8 cellular contexts compared by ENCODE assay signal in the genomic region with DNA sequence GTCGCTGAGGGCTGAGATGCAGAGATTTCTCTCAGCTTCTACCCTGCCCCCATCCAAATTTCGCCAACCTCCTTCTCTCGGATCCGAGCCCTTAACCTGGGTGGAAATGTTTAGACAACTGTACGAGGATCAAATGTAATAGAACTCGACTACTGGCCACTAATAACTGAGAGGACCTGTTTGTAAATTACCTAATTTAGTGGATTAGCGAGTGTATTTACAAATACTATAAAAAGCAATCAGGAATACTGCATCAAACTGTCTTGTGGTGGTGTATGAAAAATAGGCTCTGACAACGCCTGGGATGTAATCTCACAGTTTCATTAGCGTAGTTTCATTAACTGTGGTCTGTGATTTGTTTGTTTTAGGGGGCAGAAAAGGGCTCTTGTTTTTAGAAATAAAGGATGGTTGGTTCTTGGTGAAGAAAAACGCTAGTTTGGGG. TPM values are rescaled to one million over a fixed set of nuclear protein-coding genes. Genes with fewer than 3 reads are reported as not detected.
DNase-seq lines count a peak whose midpoint lies in the region; ATAC-seq and TF ChIP-seq lines count a peak whose summit lies in the region.

No MANE protein-coding gene starts in this region.

- ATAC-seq in GM19395 (IDR thresholded peaks at IDR 0.05; ENCODE audit: unreplicated experiment) (peak; percentile 4), HG03280 (IDR thresholded peaks at IDR 0.05; ENCODE audit: unreplicated experiment) (no peak), HG03571 (IDR thresholded peaks at IDR 0.05; ENCODE audit: unreplicated experiment) (no peak)

- H3K4me1 ChIP-seq in sigmoid colon: peaks cover 0 to 31% (median 18%) of the 10 kb centered on the region in 4 donors

- TF ChIP-seq CTCF in fibroblast of villous mesenchyme (IDR thresholded peaks at IDR 0.05; ENCODE audit: insufficient read depth, low read depth, low read length) (no peak), sigmoid colon (IDR thresholded peaks at IDR 0.05) (no peak)

- H3K27ac ChIP-seq in sigmoid colon: peak overlapping the region; percentile 78 to 84 (median 82)

- in situ Hi-C loops in SK-MEL-5 (cut with HindIII; ENCODE audit: low pct_unique_long_range_greater_than_20kb, low sequenced_read_pairs): no loop called here

- peak in 1 of 2 donors; percentile 16 for TF ChIP-seq POLR2A in sigmoid colon (IDR thresholded peaks at IDR 0.05)

- H3K4me3 ChIP-seq in fibroblast of villous mesenchyme (ENCODE audit: low read depth, low read length) (peak overlapping the region; percentile 86), sigmoid colon (peak overlapping the region; percentile 72 to 92 (median 84))

- no peaks in the 10 kb centered on the region for H3K36me3 ChIP-seq in sigmoid colon

- H3K9me3 ChIP-seq in sigmoid colon: no peaks in the 10 kb centered on the region

- TF ChIP-seq EP300 in sigmoid colon (IDR thresholded peaks at IDR 0.05): no peak

- H3K27me3 ChIP-seq in sigmoid colon: no peaks in the 10 kb centered on the region

- DNase-seq in SK-MEL-5 (ENCODE audit: low read depth, low spot score) (peak; percentile 17), fibroblast of villous mesenchyme (ENCODE audit: low read depth) (no peak), sigmoid colon (no peak), NOMO-1 treated with DMSO at 0.1 percent for 48 hours (lab: John Stamatoyannopoulos, UW; ENCODE audit: unreplicated experiment) (no peak), foreskin melanocyte (no peak)

- WGBS in sigmoid colon, 2 donors: 2 to 10% methylated on average over 10 of the region's 10 CpGs

- intact Hi-C loops in sigmoid colon (cut with DNase I): loop anchor here (2.0 to 10.0 kb wide), 6 partner anchors 89 to 381 kb away; no protein-coding TSS in a partner anchor

RNA-seq across cellular contexts. Expression of a gene that starts 1.3 kb away (rescaled TPM):
- 140 and 141 TPM in 2 replicates for total RNA-seq in SK-MEL-5 (2014; rRNA removed; shearing (Covaris generic))
- 76.3 and 114 TPM in 2 replicates for polyA plus RNA-seq in SK-MEL-5 (2015; cell fraction: cytosol; rRNA removed)
- polyA plus RNA-seq in SK-MEL-5 (2015; cell fraction: nucleus; rRNA removed): 29.4 and 38.9 TPM in 2 replicates
- total RNA-seq in fibroblast of villous mesenchyme (22.5 and 37.1 TPM in 2 replicates), sigmoid colon (10 to 100 TPM; 19.7 to 35.4 (median 26.0) TPM)
- polyA plus RNA-seq in sigmoid colon: 10 to 100 TPM; 11.4 to 27.0 (median 12.3) TPM
